20 cellular contexts compared by ENCODE assay signal in the genomic region with DNA sequence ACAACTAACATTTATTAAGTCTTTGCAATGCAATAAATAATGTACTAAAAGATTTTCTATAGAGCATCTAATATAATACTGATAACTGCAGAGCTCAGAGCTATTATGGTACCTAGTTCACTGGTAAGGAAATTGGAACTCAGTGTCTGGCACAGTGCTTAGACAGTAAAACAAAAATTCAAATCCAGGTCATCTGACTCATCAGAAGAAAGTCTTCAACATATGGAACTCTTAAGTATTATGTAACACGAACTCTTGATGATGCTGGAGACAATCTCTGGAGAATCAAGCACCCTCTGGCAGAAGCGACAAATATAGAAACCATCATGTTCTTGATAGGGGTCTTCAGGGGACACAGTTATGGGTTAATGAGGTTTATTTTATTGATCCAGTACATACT.
A peak's percentile ranks its signal among the peaks of the same experiment; 100 is the strongest.
DNase-seq lines count a peak whose midpoint lies in the region; ATAC-seq and TF ChIP-seq lines count a peak whose summit lies in the region.
"Had no signal": no experiment of that assay in that cellular context is flagged by ENCODE, and none has a peak within 500 bp of the region (broad histone marks: within the 10 kb centered on the region; RNA-seq: fewer than 3 reads in every experiment).

No MANE protein-coding gene starts in this region.

- no peaks in the 10 kb centered on the region for H3K36me3 Mint-ChIP-seq in stimulated activated naive B cell treated with anti-CD40 and anti-IgM and Interleukin-4, amounts not matched to agents 10 μg/mL and 1 μg/mL and 100 μg/mL, for 72 hours
- H3K36me3 Mint-ChIP-seq: CD14-positive monocyte had no signal

- intact Hi-C loops in head of caudate nucleus (cut with DNase I), result no loop called here

- no peak overlapping the region for H3K4me3 ChIP-seq in astrocyte of the spinal cord (ENCODE audit: low read depth, low read length)
- H3K4me3 ChIP-seq: A549, GM12878, MG63 had no signal

- no peak overlapping the region for H3K4me3 Mint-ChIP-seq in stimulated activated naive B cell treated with anti-CD40 and anti-IgM and Interleukin-4, amounts not matched to agents 10 μg/mL and 1 μg/mL and 100 μg/mL, for 72 hours
- H3K4me3 Mint-ChIP-seq: B cell, CD14-positive monocyte had no signal

- H3K27ac Mint-ChIP-seq in stimulated activated naive B cell treated with anti-CD40 and anti-IgM and Interleukin-4, amounts not matched to agents 10 μg/mL and 1 μg/mL and 100 μg/mL, for 72 hours, result no peak overlapping the region
- H3K27ac Mint-ChIP-seq: B cell, CD14-positive monocyte had no signal

- no peak for TF ChIP-seq CTCF in astrocyte of the spinal cord (IDR thresholded peaks at IDR 0.05; ENCODE audit: low read depth, low read length)

- H3K9me3 Mint-ChIP-seq in stimulated activated naive B cell treated with anti-CD40 and anti-IgM and Interleukin-4, amounts not matched to agents 10 μg/mL and 1 μg/mL and 100 μg/mL, for 72 hours, result peaks cover 0 to 3% of the 10 kb centered on the region in 2 donors

- ATAC-seq in HG03139 (IDR thresholded peaks at IDR 0.05; ENCODE audit: unreplicated experiment), result no peak
- no peak for ATAC-seq in stimulated activated naive B cell treated with anti-CD40 and anti-IgM and Interleukin-4, amounts not matched to agents 10 μg/mL and 1 μg/mL and 100 μg/mL, for 72 hours (replicated peaks)
- ATAC-seq: A549, GM12878 had no signal

- peak; percentile 42 for DNase-seq in ELR (ENCODE audit: low read depth)
- DNase-seq in HS-5 (ENCODE audit: low read depth), result peak; percentile 38
- peak; percentile 16 for DNase-seq in astrocyte of the spinal cord (ENCODE audit: low read depth, low spot score)
- peak; percentile 49 for DNase-seq in inferior parietal cortex (ENCODE audit: extremely low spot score)
- DNase-seq in stimulated activated CD4-positive, alpha-beta T cell treated with anti-CD3 and anti-CD28 coated beads, Interleukin-2, amount 100 ng/mL, for 24 hours, result no peak
- DNase-seq in stimulated activated naive B cell treated with anti-CD40 and anti-IgM and Interleukin-4, amounts not matched to agents 10 μg/mL and 1 μg/mL and 100 μg/mL, for 72 hours, result no peak
- DNase-seq in head of caudate nucleus, result no peak
- DNase-seq: GOT3, HCEC 1CT, Kasumi-1, MG63, NCI-H1417, NCI-H187, NCI-H510A, Right ventricle myocardium superior had no signal

- in situ Hi-C loops in astrocyte of the spinal cord (cut with HindIII; ENCODE audit: low sequenced_read_pairs), result no loop called here

- H3K4me1 Mint-ChIP-seq in stimulated activated naive B cell treated with anti-CD40 and anti-IgM and Interleukin-4, amounts not matched to agents 10 μg/mL and 1 μg/mL and 100 μg/mL, for 72 hours, result no peaks in the 10 kb centered on the region
- H3K4me1 Mint-ChIP-seq: B cell, CD14-positive monocyte had no signal

- H3K27me3 Mint-ChIP-seq in stimulated activated naive B cell treated with anti-CD40 and anti-IgM and Interleukin-4, amounts not matched to agents 10 μg/mL and 1 μg/mL and 100 μg/mL, for 72 hours, result peaks cover 0 to 5% of the 10 kb centered on the region in 2 donors
- H3K27me3 Mint-ChIP-seq: B cell had no signal

Comparison
In these comparisons a context has a peak if more than half of its experiments do, and no peak if none do; other contexts are left out.
1. DNase-seq: peak in ELR (single experiment), HS-5 (single experiment), astrocyte of the spinal cord (single experiment) and inferior parietal cortex (single experiment); none in stimulated activated CD4-positive, alpha-beta T cell treated with anti-CD3 and anti-CD28 coated beads, Interleukin-2, amount 100 ng/mL, for 24 hours (0 of 2), stimulated activated naive B cell treated with anti-CD40 and anti-IgM and Interleukin-4, amounts not matched to agents 10 μg/mL and 1 μg/mL and 100 μg/mL, for 72 hours (single experiment) and head of caudate nucleus (0 of 42).